Comparison of ENCODE assay signal across 8 cellular contexts in genomic region chr1:220218397-220219135, GRCh38. TPM values are rescaled to one million over a fixed set of nuclear protein-coding genes. Genes with fewer than 3 reads are reported as not detected.
DNase-seq lines count a peak whose midpoint lies in the region; ATAC-seq and TF ChIP-seq lines count a peak whose summit lies in the region.
"Not testable (repeated sequence)": the region's sequence is repeated elsewhere in the genome, so short reads cannot be mapped to it uniquely, and the experiment has no call there.

No MANE protein-coding gene starts in this region.

- CTCF ChIA-PET in CD8-positive, alpha-beta T cell (lab: Charles Lee) = interaction anchor here (1.1 kb wide), 1 partner anchor 9 kb away, joined by 4 read pairs; no protein-coding TSS in a partner anchor

- ATAC-seq in CD8-positive, alpha-beta T cell = peak; percentile 36
- ATAC-seq in GM19438 (IDR thresholded peaks at IDR 0.05; ENCODE audit: low read depth, unreplicated experiment) (peak; percentile 36), HG03469 (IDR thresholded peaks at IDR 0.05; ENCODE audit: unreplicated experiment) (peak; percentile 28)

- peak; percentile 39 for TF ChIP-seq CTCF in CD8-positive, alpha-beta T cell (IDR thresholded peaks at IDR 0.05)

- not testable (repeated sequence) for H3K4me1 ChIP-seq in CD8-positive, alpha-beta T cell (ENCODE audit: insufficient read depth, low read length)

- peak in 5 of 7 experiments; percentile 3 to 32 (median 25) for DNase-seq in CD8-positive, alpha-beta T cell
- DNase-seq in NCI-H446 (lab: John Stamatoyannopoulos, UW) (peak; percentile 6 to 41), dermis microvascular lymphatic vessel endothelial cell (ENCODE audit: low read depth in 2 of 2) (peak; percentile 70 to 75), left kidney (ENCODE audit: low read depth, low spot score) (peak; percentile 80)
- peak; percentile 61 for DNase-seq in activated CD4-positive, alpha-beta T cell treated with anti-CD3 and anti-CD28 coated beads for 48 hours
- DNase-seq in stimulated activated CD4-positive, alpha-beta T cell treated with anti-CD3 and anti-CD28 coated beads, Interleukin-4, amount 100 ng/mL, for 1 hour = peak; percentile 42

- H3K4me3 ChIP-seq in CD8-positive, alpha-beta T cell (ENCODE audit: low read depth, low read length) = not testable (repeated sequence)

- H3K36me3 Mint-ChIP-seq in CD8-positive, alpha-beta T cell = peaks cover 19% of the 10 kb centered on the region

- H3K27ac Mint-ChIP-seq in CD8-positive, alpha-beta T cell = not testable (repeated sequence)

- not testable (repeated sequence) for H3K4me3 Mint-ChIP-seq in CD8-positive, alpha-beta T cell

- POLR2A ChIA-PET in CD8-positive, alpha-beta T cell (lab: Charles Lee) = not testable (repeated sequence)

- H3K9me3 Mint-ChIP-seq in CD8-positive, alpha-beta T cell = not testable (repeated sequence)

- not testable (repeated sequence) for H3K36me3 ChIP-seq in CD8-positive, alpha-beta T cell (ENCODE audit: insufficient read depth, low read length)

- not testable (repeated sequence) for H3K27me3 Mint-ChIP-seq in CD8-positive, alpha-beta T cell (ENCODE audit: low read depth)

- not testable (repeated sequence) for H3K27me3 ChIP-seq in CD8-positive, alpha-beta T cell (ENCODE audit: insufficient read depth, low read length)

- H3K9me3 ChIP-seq in CD8-positive, alpha-beta T cell (ENCODE audit: low read length) = not testable (repeated sequence)

- peaks cover 51% of the 10 kb centered on the region for H3K4me1 Mint-ChIP-seq in CD8-positive, alpha-beta T cell (ENCODE audit: low read depth)

- intact Hi-C loops in CD8-positive, alpha-beta T cell (cut with DNase I, micrococcal nuclease) = not testable (repeated sequence)

- not testable (repeated sequence) for H3K27ac ChIP-seq in CD8-positive, alpha-beta T cell (ENCODE audit: low read depth, low read length)

RNA-seq across cellular contexts. Expression of gene RAB3GAP2, which starts 53.7 kb away (rescaled TPM):
- 10 to 100 TPM; 34.3 to 34.6 TPM for total RNA-seq in CD8-positive, alpha-beta T cell
- total RNA-seq in dermis microvascular lymphatic vessel endothelial cell = 24.8 and 26.4 TPM in 2 replicates

Comparison
In these comparisons a context has a peak if more than half of its experiments do, and no peak if none do; other contexts are left out.
1. DNase-seq: peak in every context shown above with its lines; median percentile 80 in left kidney; 72 in dermis microvascular lymphatic vessel endothelial cell; 61 in activated CD4-positive, alpha-beta T cell treated with anti-CD3 and anti-CD28 coated beads for 48 hours; 42 in stimulated activated CD4-positive, alpha-beta T cell treated with anti-CD3 and anti-CD28 coated beads, Interleukin-4, amount 100 ng/mL, for 1 hour; 25 in CD8-positive, alpha-beta T cell; 24 in NCI-H446.